In genomic region chr1:193677874-193678273, GRCh38 we compare ENCODE assay signal across 22 cellular contexts.
"Had no signal": no experiment of that assay in that cellular context is flagged by ENCODE, and none has a peak within 500 bp of the region (broad histone marks: within the 10 kb centered on the region; RNA-seq: fewer than 3 reads in every experiment).

No MANE protein-coding gene starts in this region.

- H3K36me3 Mint-ChIP-seq: activated naive CD8-positive, alpha-beta T cell treated with anti-CD3 and anti-CD28 coated beads, Interleukin-2, amount 10 ng/mL, durations not matched to agents 7 days and 5 days; immature natural killer cell; mesothelial cell of epicardium; naive thymus-derived CD8-positive, alpha-beta T cell had no signal

- H3K4me3 Mint-ChIP-seq: activated CD4-positive, alpha-beta memory T cell treated with anti-CD3 and anti-CD28 coated beads for 36 hours; activated CD8-positive, alpha-beta memory T cell treated with anti-CD3 and anti-CD28 coated beads, Interleukin-2, amount 10 ng/mL, durations not matched to agents 7 days and 5 days; activated naive CD8-positive, alpha-beta T cell treated with anti-CD3 and anti-CD28 coated beads, Interleukin-2, amount 10 ng/mL, durations not matched to agents 7 days and 5 days; immature natural killer cell; mesothelial cell of epicardium; naive thymus-derived CD8-positive, alpha-beta T cell had no signal

- H3K27ac Mint-ChIP-seq: activated CD4-positive, alpha-beta memory T cell treated with anti-CD3 and anti-CD28 coated beads for 36 hours; activated CD8-positive, alpha-beta memory T cell treated with anti-CD3 and anti-CD28 coated beads, Interleukin-2, amount 10 ng/mL, durations not matched to agents 7 days and 5 days; activated naive CD8-positive, alpha-beta T cell treated with anti-CD3 and anti-CD28 coated beads, Interleukin-2, amount 10 ng/mL, durations not matched to agents 7 days and 5 days; immature natural killer cell; mesothelial cell of epicardium had no signal

- H3K4me1 Mint-ChIP-seq: activated naive CD8-positive, alpha-beta T cell treated with anti-CD3 and anti-CD28 coated beads, Interleukin-2, amount 10 ng/mL, durations not matched to agents 7 days and 5 days; immature natural killer cell had no signal

- ATAC-seq: activated CD8-positive, alpha-beta memory T cell treated with anti-CD3 and anti-CD28 coated beads, Interleukin-2, amount 10 ng/mL, durations not matched to agents 7 days and 5 days; body of pancreas; naive thymus-derived CD8-positive, alpha-beta T cell had no signal

- H3K27me3 Mint-ChIP-seq: activated CD4-positive, alpha-beta memory T cell treated with anti-CD3 and anti-CD28 coated beads for 36 hours; activated CD8-positive, alpha-beta memory T cell treated with anti-CD3 and anti-CD28 coated beads, Interleukin-2, amount 10 ng/mL, durations not matched to agents 7 days and 5 days; activated naive CD8-positive, alpha-beta T cell treated with anti-CD3 and anti-CD28 coated beads, Interleukin-2, amount 10 ng/mL, durations not matched to agents 7 days and 5 days; naive thymus-derived CD8-positive, alpha-beta T cell had no signal

- H3K9me3 Mint-ChIP-seq: activated CD4-positive, alpha-beta memory T cell treated with anti-CD3 and anti-CD28 coated beads for 36 hours; immature natural killer cell had no signal

- DNase-seq: activated CD4-positive, alpha-beta memory T cell treated with anti-CD3 and anti-CD28 coated beads for 36 hours; activated CD4-positive, alpha-beta T cell treated with anti-CD3 and anti-CD28 coated beads for 4 hours; activated CD8-positive, alpha-beta memory T cell treated with anti-CD3 and anti-CD28 coated beads, Interleukin-2, amount 10 ng/mL, durations not matched to agents 7 days and 5 days; activated naive CD4-positive, alpha-beta T cell; activated naive CD8-positive, alpha-beta T cell treated with anti-CD3 and anti-CD28 coated beads, Interleukin-2, amount 10 ng/mL, durations not matched to agents 7 days and 5 days; activated T-cell treated with anti-CD3 and anti-CD28 coated beads for 4 hours; amygdala; body of pancreas; effector CD4-positive, alpha-beta T cell; foreskin keratinocyte; immature natural killer cell; kidney glomerular epithelial cell; left ventricle myocardium inferior; naive thymus-derived CD8-positive, alpha-beta T cell; ovary; SK-N-SH; spleen; stimulated activated CD4-positive, alpha-beta T cell treated with anti-CD3 and anti-CD28 coated beads, Interleukin-4, amount 100 ng/mL, for 1 hour; stimulated activated naive CD4-positive, alpha-beta T cell treated with Interleukin-2 at 50 U/mL for 16 hours; substantia nigra; tibial artery had no signal
